In genomic region chr5:58260243-58260642, GRCh38 we compare ENCODE assay signal across 21 cellular contexts.
A peak's percentile ranks its signal among the peaks of the same experiment; 100 is the strongest.
DNase-seq lines count a peak whose midpoint lies in the region; ATAC-seq, FAIRE-seq and TF ChIP-seq lines count a peak whose summit lies in the region.
"Had no signal": no experiment of that assay in that cellular context is flagged by ENCODE, and none has a peak within 500 bp of the region (broad histone marks: within the 10 kb centered on the region; RNA-seq: fewer than 3 reads in every experiment).

No MANE protein-coding gene starts in this region.

- H2BK20ac ChIP-seq in IMR-90 (ENCODE audit: low read depth, low read length), result peak overlapping the region; percentile 87

- H2BK5ac ChIP-seq in IMR-90 (ENCODE audit: low read depth, low read length, poor library complexity, severe bottlenecking), result peak overlapping the region; percentile 63

- no CpG with 5 or more reads among the region's 2 CpGs for WGBS in IMR-90 (ENCODE audit: extremely low coverage in 2 of 2, insufficient read length in 1 of 2), 2 experiments
- 79% methylated on average over 2 of the region's 2 CpGs for WGBS in mammary epithelial cell (ENCODE audit: low coverage, missing lambda C conversion rate)
- no CpG with 5 or more reads among the region's 2 CpGs for WGBS in mesodermal cell (ENCODE audit: insufficient coverage in 2 of 2), 2 experiments
- 94% methylated on average over 2 of the region's 2 CpGs for WGBS in right cardiac atrium

- no peak for ATAC-seq in IMR-90 (ENCODE audit: low read depth)
- ATAC-seq in right cardiac atrium, result no peak
- no peak for ATAC-seq in HG03175 (IDR thresholded peaks at IDR 0.05; ENCODE audit: unreplicated experiment)
- ATAC-seq: left lobe of liver had no signal

- peak overlapping the region in 1 of 2 experiments; percentile 65; a peak in 2 of 4 replicates for H4K8ac ChIP-seq in IMR-90 (ENCODE audit: low read depth in 2 of 2, low read length in 2 of 2)

- intact Hi-C loops in IMR-90 (cut with micrococcal nuclease), result loop anchor here (5.0 kb wide), 1 partner anchor 197 kb away; no protein-coding TSS in a partner anchor
- intact Hi-C loops in mammary epithelial cell (cut with micrococcal nuclease), result no loop called here
- intact Hi-C loops in right cardiac atrium (cut with DNase I), result no loop called here

- H2AK9ac ChIP-seq in IMR-90 (replicated peaks; ENCODE audit: low read depth, low read length, poor library complexity), result no peak overlapping the region

- no peak overlapping the region for H3K56ac ChIP-seq in IMR-90 (ENCODE audit: extremely low read depth, insufficient read depth, low read length)

- peak overlapping the region; percentile 10; the same call in 1 of the 2 replicates for H3K14ac ChIP-seq in IMR-90 (replicated peaks; ENCODE audit: low read depth, low read length)

- peak overlapping the region; percentile 51; the same call in 1 of the 2 replicates for H3K18ac ChIP-seq in IMR-90 (ENCODE audit: low read depth, low read length)

- peak overlapping the region; percentile 84; the same call in 1 of the 2 replicates for H3K4me2 ChIP-seq in IMR-90 (ENCODE audit: low read depth, low read length)
- peak overlapping the region; percentile 59 for H3K4me2 ChIP-seq in mammary epithelial cell (ENCODE audit: insufficient read depth, low read depth, low read length)
- H3K4me2 ChIP-seq: KMS-11 had no signal

- peak overlapping the region; percentile 70; the same call in 1 of the 2 replicates for H3K4ac ChIP-seq in IMR-90 (ENCODE audit: low read depth, low read length)

- H3K23ac ChIP-seq in IMR-90 (ENCODE audit: low read depth, low read length), result peak overlapping the region; percentile 13; the same call in 1 of the 2 replicates

- FAIRE-seq in GM19239 (lab: Jason Lieb, UNC), result no peak

- H3K9me1 ChIP-seq in IMR-90 (ENCODE audit: insufficient read depth, low read length), result peaks cover 6% of the 10 kb centered on the region; the same call in 1 of the 2 replicates

- CTCF ChIA-PET in IMR-90 (lab: Yijun Ruan, JAX) (no interaction called here), mammary epithelial cell (lab: Charles Lee; ENCODE audit: low non-redundant PET) (no interaction called here)

- no peaks in the 10 kb centered on the region for H4K20me1 ChIP-seq in IMR-90 (ENCODE audit: insufficient read depth, low read length)
- no peaks in the 10 kb centered on the region for H4K20me1 ChIP-seq in mammary epithelial cell (ENCODE audit: insufficient read depth, low read length)

- no peaks in the 10 kb centered on the region for H3K79me1 ChIP-seq in IMR-90 (ENCODE audit: low read depth in 1 of 2, low read length in 2 of 2)

- H3K4me1 ChIP-seq in IMR-90 (ENCODE audit: control insufficient read depth, insufficient read depth, low read length) (peaks cover 4% of the 10 kb centered on the region), mammary epithelial cell (ENCODE audit: insufficient read depth, low read length) (peaks cover 28% of the 10 kb centered on the region), mesodermal cell (ENCODE audit: control insufficient read depth, insufficient read depth, low read length, poor library complexity, severe bottlenecking) (peaks cover 13% of the 10 kb centered on the region), right cardiac atrium (ENCODE audit: control insufficient read depth, insufficient read depth, low read length) (peaks cover 9% of the 10 kb centered on the region)
- H3K4me1 ChIP-seq: BE2C had no signal

- H2AFZ ChIP-seq in IMR-90 (replicated peaks; ENCODE audit: low read length, poor library complexity) (no peak overlapping the region), mammary epithelial cell (ENCODE audit: low read depth, low read length) (peak overlapping the region; percentile 55)

- H3K9ac ChIP-seq in IMR-90 (ENCODE audit: low read depth, low read length) (no peak overlapping the region), mammary epithelial cell (ENCODE audit: insufficient read depth, low read length) (peak overlapping the region; percentile 38)
- H3K9ac ChIP-seq: KMS-11 had no signal

- dilution Hi-C loops in IMR-90 (cut with HindIII; ENCODE audit: low sequenced_read_pairs, unreplicated experiment) (no loop called here), mammary epithelial cell (cut with HindIII; ENCODE audit: low sequenced_read_pairs) (no loop called here)

- no TSS peak for BruUV-seq in IMR-90 (replicated peaks; lab: Mats Ljungman, UMichigan)
- BruUV-seq in mammary epithelial cell (replicated peaks; lab: Mats Ljungman, UMichigan), result TSS peak; percentile 97

- H3K27me3 ChIP-seq in IMR-90 (ENCODE audit: control insufficient read depth, insufficient read depth, low read length), result no peaks in the 10 kb centered on the region
- no peaks in the 10 kb centered on the region for H3K27me3 ChIP-seq in mammary epithelial cell (ENCODE audit: insufficient read depth, low read length)
- H3K27me3 ChIP-seq in right cardiac atrium (ENCODE audit: control insufficient read depth, insufficient read depth), result no peaks in the 10 kb centered on the region
- H3K27me3 ChIP-seq: BE2C, cardiac muscle cell, dorsolateral prefrontal cortex, transverse colon had no signal

- H3K79me2 ChIP-seq in mammary epithelial cell (ENCODE audit: insufficient read depth, low read length), result no peaks in the 10 kb centered on the region

- H3K27ac ChIP-seq in IMR-90 (ENCODE audit: insufficient read depth, low read length) (peak overlapping the region; percentile 30; the same call in 1 of the 2 replicates), mammary epithelial cell (ENCODE audit: insufficient read depth, low read depth, low read length) (peak overlapping the region; percentile 90), mesodermal cell (ENCODE audit: low read depth, low read length, severe bottlenecking) (peak overlapping the region; percentile 74), right cardiac atrium (ENCODE audit: low read length) (no peak overlapping the region)
- H3K27ac ChIP-seq: cardiac muscle cell, dorsolateral prefrontal cortex, KMS-11, transverse colon had no signal

- no peak overlapping the region for H2AK5ac ChIP-seq in IMR-90 (ENCODE audit: low read depth, low read length)

- POLR2A ChIA-PET in IMR-90 (lab: Charles Lee; ENCODE audit: unreplicated experiment), result no interaction called here

- TF ChIP-seq CTCF in IMR-90 (conservative IDR thresholded peaks at IDR 0.05; ENCODE audit: low read depth, low read length) (no peak), mammary epithelial cell (conservative IDR thresholded peaks at IDR 0.05 in 1 of 2, IDR thresholded peaks at IDR 0.05 in 1 of 2; ENCODE audit: extremely low read depth in 1 of 2, insufficient read depth in 1 of 2, low read depth in 1 of 2, low read length in 2 of 2) (no peak)

- H2BK120ac ChIP-seq in IMR-90 (ENCODE audit: low read depth, low read length), result peak overlapping the region; percentile 86

- no peak for TF ChIP-seq POLR2A in IMR-90 (IDR thresholded peaks at IDR 0.05; ENCODE audit: low read depth, low read length)

- H3K36me3 ChIP-seq in IMR-90 (ENCODE audit: control insufficient read depth, insufficient read depth, low read length), result no peaks in the 10 kb centered on the region
- H3K36me3 ChIP-seq in mammary epithelial cell (ENCODE audit: insufficient read depth, low read length), result no peaks in the 10 kb centered on the region
- H3K36me3 ChIP-seq in mesodermal cell (ENCODE audit: control insufficient read depth, insufficient read depth, low read length), result no peaks in the 10 kb centered on the region
- H3K36me3 ChIP-seq: BE2C, cardiac muscle cell, transverse colon had no signal

- in situ Hi-C loops in IMR-90 (cut with MboI; ENCODE audit: low sequenced_read_pairs), result no loop called here
- in situ Hi-C loops in mammary epithelial cell (cut with MboI; ENCODE audit: low sequenced_read_pairs in 2 of 2), result no loop called here

- H2BK15ac ChIP-seq in IMR-90 (ENCODE audit: low read depth, low read length), result 0 out of 3 replicates have a peak overlapping the region, but pooled peaks have one; percentile 63

- TF ChIP-seq RAD21 in IMR-90 (IDR thresholded peaks at IDR 0.05; ENCODE audit: low read length), result no peak

- peak overlapping the region; percentile 0; the same call in 1 of the 2 replicates for H3K4me3 ChIP-seq in IMR-90 (ENCODE audit: insufficient read depth, low read depth, low read length)
- H3K4me3 ChIP-seq in mammary epithelial cell (replicated peaks in 1 of 3; ENCODE audit: insufficient read depth in 1 of 3, low read depth in 2 of 3, low read length in 3 of 3), result peak overlapping the region in 1 of 3 experiments; percentile 22
- H3K4me3 ChIP-seq in mesodermal cell (ENCODE audit: extremely low read depth, insufficient read depth, low read length, poor library complexity, severe bottlenecking), result no peak overlapping the region
- no peak overlapping the region for H3K4me3 ChIP-seq in right cardiac atrium (ENCODE audit: low read length)
- H3K4me3 ChIP-seq: cardiac muscle cell, dorsolateral prefrontal cortex, transverse colon had no signal

- H4K91ac ChIP-seq in IMR-90 (ENCODE audit: insufficient read depth, low read depth, low read length), result peak overlapping the region; percentile 74

- H3K9me3 ChIP-seq in IMR-90 (ENCODE audit: control insufficient read depth, insufficient read depth, low read length) (no peaks in the 10 kb centered on the region), mammary epithelial cell (replicated peaks; ENCODE audit: insufficient read depth, low read length) (no peaks in the 10 kb centered on the region), mesodermal cell (ENCODE audit: control insufficient read depth, low read length) (no peaks in the 10 kb centered on the region), right cardiac atrium (ENCODE audit: control insufficient read depth, low read length) (no peaks in the 10 kb centered on the region)
- H3K9me3 ChIP-seq: BE2C, transverse colon had no signal

- DNase-seq in IMR-90, result no peak
- DNase-seq in mammary epithelial cell, result no peak
- no peak for DNase-seq in stimulated activated CD4-positive, alpha-beta T cell treated with anti-CD3 and anti-CD28 coated beads, Interleukin-4, amount 100 ng/mL, for 24 hours
- no peak for DNase-seq in GM19239 (ENCODE audit: insufficient read length, low spot score)
- no peak for DNase-seq in right cardiac atrium
- DNase-seq: activated CD4-positive, alpha-beta T cell treated with anti-CD3 and anti-CD28 coated beads, Interleukin-2, amount 10 ng/mL, durations not matched to agents 7 days and 5 days; activated CD8-positive, alpha-beta memory T cell treated with anti-CD3 and anti-CD28 coated beads, Interleukin-2, amount 50 U/mL, for 48 hours; activated effector memory CD4-positive, alpha-beta T cell treated with anti-CD3 and anti-CD28 coated beads, Interleukin-2, amount 50 U/mL, for 16 hours; BE2C; DMS 273 treated with DMSO at 0.1 percent for 48 hours; dorsolateral prefrontal cortex; GDM1; NCI-H2029; NCI-H446; stimulated activated naive CD4-positive, alpha-beta T cell treated with Interleukin-2 at 50 U/mL for 16 hours; transverse colon had no signal

- 0 out of 2 replicates have a peak overlapping the region, but pooled peaks have one; percentile 20 for H4K5ac ChIP-seq in IMR-90 (ENCODE audit: low read depth, low read length)

TF ChIP-seq in IMR-90, 13 proteins besides CTCF, POLR2A, EP300 and RAD21 (continues in another document):
- no peak for TF ChIP-seq RFX5 (IDR thresholded peaks at IDR 0.05; ENCODE audit: low read depth, low read length)
